In the genomic region with DNA sequence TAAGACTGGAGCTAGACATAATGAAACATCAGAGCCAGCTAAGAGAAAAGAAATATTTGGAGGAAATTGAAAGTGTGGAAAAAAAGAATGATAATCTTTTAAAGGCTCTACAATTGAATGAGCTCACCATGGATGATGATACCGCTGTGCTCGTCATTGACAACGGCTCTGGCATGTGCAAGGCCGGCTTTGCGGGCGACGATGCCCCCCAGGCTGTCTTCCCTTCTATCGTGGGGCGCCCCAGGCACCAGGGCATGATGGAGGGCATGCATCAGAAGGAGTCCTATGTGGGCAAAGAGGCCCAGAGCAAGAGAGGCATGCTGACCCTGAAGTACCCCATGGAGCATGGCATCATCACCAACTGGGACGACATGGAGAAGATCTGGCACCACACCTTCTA, we compare ENCODE assay signal across 1 cellular context.
DNase-seq lines count a peak whose midpoint lies in the region; ATAC-seq and TF ChIP-seq lines count a peak whose summit lies in the region.
"Not testable (repeated sequence)": the region's sequence is repeated elsewhere in the genome, so short reads cannot be mapped to it uniquely, and the experiment has no call there.

No MANE protein-coding gene starts in this region.

- peak overlapping the region; percentile 39; the same call in 1 of the 2 replicates for H2AK5ac ChIP-seq in IMR-90 (ENCODE audit: low read depth, low read length)

- H2BK15ac ChIP-seq in IMR-90 (ENCODE audit: low read depth, low read length): not testable (repeated sequence)

- ATAC-seq in IMR-90 (ENCODE audit: low read depth): not testable (repeated sequence)

- not testable (repeated sequence) for H3K79me1 ChIP-seq in IMR-90 (ENCODE audit: low read depth in 1 of 2, low read length in 2 of 2)

- peak overlapping the region; percentile 82; the same call in 1 of the 2 replicates for H3K27ac ChIP-seq in IMR-90 (ENCODE audit: insufficient read depth, low read length)

- H4K91ac ChIP-seq in IMR-90 (ENCODE audit: insufficient read depth, low read depth, low read length): not testable (repeated sequence)

- intact Hi-C loops in IMR-90 (cut with micrococcal nuclease): not testable (repeated sequence)

- dilution Hi-C loops in IMR-90 (cut with HindIII; ENCODE audit: low sequenced_read_pairs, unreplicated experiment): not testable (repeated sequence)

- peak overlapping the region; percentile 71; the same call in 1 of the 2 replicates for H3K14ac ChIP-seq in IMR-90 (replicated peaks; ENCODE audit: low read depth, low read length)

- peak overlapping the region; percentile 86 for H3K4ac ChIP-seq in IMR-90 (ENCODE audit: low read depth, low read length)

- H3K18ac ChIP-seq in IMR-90 (ENCODE audit: low read depth, low read length): peak overlapping the region; percentile 48; the same call in 1 of the 2 replicates

- not testable (repeated sequence) for TF ChIP-seq POLR2A in IMR-90 (IDR thresholded peaks at IDR 0.05; ENCODE audit: low read depth, low read length)

- not testable (repeated sequence) for H2AFZ ChIP-seq in IMR-90 (replicated peaks; ENCODE audit: low read length, poor library complexity)

- H3K9me3 ChIP-seq in IMR-90 (ENCODE audit: control insufficient read depth, insufficient read depth, low read length): not testable (repeated sequence)

- not testable (repeated sequence) for H4K20me1 ChIP-seq in IMR-90 (ENCODE audit: insufficient read depth, low read length)

- H3K56ac ChIP-seq in IMR-90 (ENCODE audit: extremely low read depth, insufficient read depth, low read length): not testable (repeated sequence)

- not testable (repeated sequence) for H4K8ac ChIP-seq in IMR-90 (ENCODE audit: low read depth in 2 of 2, low read length in 2 of 2)

- H4K5ac ChIP-seq in IMR-90 (ENCODE audit: low read depth, low read length): peak overlapping the region; percentile 22; the same call in 1 of the 2 replicates

- H3K9me1 ChIP-seq in IMR-90 (ENCODE audit: insufficient read depth, low read length): not testable (repeated sequence)

- H3K4me1 ChIP-seq in IMR-90 (ENCODE audit: control insufficient read depth, insufficient read depth, low read length): not testable (repeated sequence)

- H3K27me3 ChIP-seq in IMR-90 (ENCODE audit: control insufficient read depth, insufficient read depth, low read length): not testable (repeated sequence)

- peak overlapping the region; percentile 37 for H2BK120ac ChIP-seq in IMR-90 (ENCODE audit: low read depth, low read length)

- in situ Hi-C loops in IMR-90 (cut with MboI; ENCODE audit: low sequenced_read_pairs): not testable (repeated sequence)

- CTCF ChIA-PET in IMR-90 (lab: Yijun Ruan, JAX): not testable (repeated sequence)

- not testable (repeated sequence) for BruUV-seq in IMR-90 (replicated peaks; lab: Mats Ljungman, UMichigan)

- WGBS in IMR-90 (ENCODE audit: extremely low coverage in 2 of 2, insufficient read length in 1 of 2), 2 experiments: 70% methylated on average over 2 of the region's 10 CpGs; no CpG with 5 or more reads in 1 of the 2 experiments

- H3K36me3 ChIP-seq in IMR-90 (ENCODE audit: control insufficient read depth, insufficient read depth, low read length): not testable (repeated sequence)

- peak overlapping the region; percentile 47; the same call in 1 of the 2 replicates for H3K4me2 ChIP-seq in IMR-90 (ENCODE audit: low read depth, low read length)

- TF ChIP-seq RAD21 in IMR-90 (IDR thresholded peaks at IDR 0.05; ENCODE audit: low read length): not testable (repeated sequence)

- not testable (repeated sequence) for H2AK9ac ChIP-seq in IMR-90 (replicated peaks; ENCODE audit: low read depth, low read length, poor library complexity)

- not testable (repeated sequence) for TF ChIP-seq CTCF in IMR-90 (conservative IDR thresholded peaks at IDR 0.05; ENCODE audit: low read depth, low read length)

- peak overlapping the region; percentile 30 for H2BK5ac ChIP-seq in IMR-90 (ENCODE audit: low read depth, low read length, poor library complexity, severe bottlenecking)

- not testable (repeated sequence) for DNase-seq in IMR-90

- H3K4me3 ChIP-seq in IMR-90 (ENCODE audit: insufficient read depth, low read depth, low read length): not testable (repeated sequence)

- POLR2A ChIA-PET in IMR-90 (lab: Charles Lee; ENCODE audit: unreplicated experiment): not testable (repeated sequence)

- H2BK20ac ChIP-seq in IMR-90 (ENCODE audit: low read depth, low read length): not testable (repeated sequence)

- H3K23ac ChIP-seq in IMR-90 (ENCODE audit: low read depth, low read length): not testable (repeated sequence)

- H3K9ac ChIP-seq in IMR-90 (ENCODE audit: low read depth, low read length): not testable (repeated sequence)
